In genomic region chr11:1401001-1401445, GRCh38 we compare ENCODE assay signal across 16 cellular contexts.
"Had no signal": no experiment of that assay in that cellular context is flagged by ENCODE, and none has a peak within 500 bp of the region (broad histone marks: within the 10 kb centered on the region; RNA-seq: fewer than 3 reads in every experiment).

No MANE protein-coding gene starts in this region.

- DNase-seq: activated CD4-positive, CD25-positive, alpha-beta regulatory T cell treated with anti-CD3 and anti-CD28 coated beads, Interleukin-2, amount 50 U/mL, for 72 hours; NCI-H1436; NCI-H1694 treated with DMSO at 0.1 percent for 48 hours; NCI-H510A treated with DMSO at 0.1 percent for 48 hours; NK-92 treated with Interleukin-12 subunit alpha and Interleukin-12 subunit beta, amount 100 ng/mL, for 24 hours; SHP77 treated with DMSO at 0.1 percent for 48 hours had no signal

- H3K9me3 Mint-ChIP-seq: activated naive CD8-positive, alpha-beta T cell treated with anti-CD3 and anti-CD28 coated beads, Interleukin-2, amount 10 ng/mL, durations not matched to agents 7 days and 5 days; T-helper 1 cell treated with Interleukin-12 subunit alpha and Interleukin-12 subunit beta and Interleukin-4 antibody, amounts not matched to agents 30 μg/mL and 1 μg/mL, for 36 hours; WTC11 had no signal

- H3K27ac Mint-ChIP-seq: activated CD8-positive, alpha-beta T cell treated with anti-CD3 and anti-CD28 coated beads, Interleukin-2, amount 10 ng/mL, durations not matched to agents 7 days and 5 days; activated naive CD8-positive, alpha-beta T cell treated with anti-CD3 and anti-CD28 coated beads, Interleukin-2, amount 10 ng/mL, durations not matched to agents 7 days and 5 days; T-helper 1 cell treated with Interleukin-12 subunit alpha and Interleukin-12 subunit beta and Interleukin-4 antibody, amounts not matched to agents 30 μg/mL and 1 μg/mL, for 36 hours; WTC11 had no signal

- H3K27ac ChIP-seq: adrenal gland, ascending aorta, body of pancreas, Peyer's patch, RWPE1 had no signal

- H3K9me3 ChIP-seq: adrenal gland, ascending aorta, body of pancreas, MG63, Peyer's patch had no signal

- H3K36me3 ChIP-seq: adrenal gland, ascending aorta, MG63, Peyer's patch had no signal

- H3K4me1 Mint-ChIP-seq: activated naive CD8-positive, alpha-beta T cell treated with anti-CD3 and anti-CD28 coated beads, Interleukin-2, amount 10 ng/mL, durations not matched to agents 7 days and 5 days; WTC11 had no signal

- H3K27me3 Mint-ChIP-seq: activated naive CD8-positive, alpha-beta T cell treated with anti-CD3 and anti-CD28 coated beads, Interleukin-2, amount 10 ng/mL, durations not matched to agents 7 days and 5 days had no signal

- H3K4me1 ChIP-seq: adrenal gland, ascending aorta, Peyer's patch had no signal

- H3K4me3 Mint-ChIP-seq: activated CD8-positive, alpha-beta T cell treated with anti-CD3 and anti-CD28 coated beads, Interleukin-2, amount 10 ng/mL, durations not matched to agents 7 days and 5 days; activated naive CD8-positive, alpha-beta T cell treated with anti-CD3 and anti-CD28 coated beads, Interleukin-2, amount 10 ng/mL, durations not matched to agents 7 days and 5 days; T-helper 1 cell treated with Interleukin-12 subunit alpha and Interleukin-12 subunit beta and Interleukin-4 antibody, amounts not matched to agents 30 μg/mL and 1 μg/mL, for 36 hours; WTC11 had no signal

- H3K27me3 ChIP-seq: adrenal gland, body of pancreas, MG63, Peyer's patch had no signal

- H3K4me3 ChIP-seq: adrenal gland, ascending aorta, body of pancreas, MG63, Peyer's patch had no signal

- H3K36me3 Mint-ChIP-seq: activated naive CD8-positive, alpha-beta T cell treated with anti-CD3 and anti-CD28 coated beads, Interleukin-2, amount 10 ng/mL, durations not matched to agents 7 days and 5 days; WTC11 had no signal
